In genomic region chr14:22814373-22814772, GRCh38 we compare ENCODE assay signal across 20 cellular contexts. TPM values are rescaled to one million over a fixed set of nuclear protein-coding genes. Genes with fewer than 3 reads are reported as not detected.
DNase-seq lines count a peak whose midpoint lies in the region; ATAC-seq and TF ChIP-seq lines count a peak whose summit lies in the region.
"Had no signal": no experiment of that assay in that cellular context is flagged by ENCODE, and none has a peak within 500 bp of the region (broad histone marks: within the 10 kb centered on the region; RNA-seq: fewer than 3 reads in every experiment).

No MANE protein-coding gene starts in this region.

- peak overlapping the region; percentile 13; the same call in 1 of the 2 replicates for H3K4me3 ChIP-seq in GM08714 (ENCODE audit: low read length)
- peak overlapping the region; percentile 44 for H3K4me3 ChIP-seq in coronary artery
- H3K4me3 ChIP-seq in mesenchymal stem cell (ENCODE audit: insufficient read depth in 1 of 2, low read depth in 1 of 2, low read length in 2 of 2) = no peak overlapping the region
- peak overlapping the region in 3 of 5 donors; percentile 11 to 34 (median 17) for H3K4me3 ChIP-seq in subcutaneous abdominal adipose tissue (ENCODE audit: low read depth in 1 of 5, low read length in 5 of 5)
- H3K4me3 ChIP-seq: prostate gland had no signal

- no peak overlapping the region for H3K14ac ChIP-seq in mesenchymal stem cell (ENCODE audit: low read length in 2 of 2)

- H3K4me2 ChIP-seq in mesenchymal stem cell (ENCODE audit: low read length, poor library complexity, severe bottlenecking) = no peak overlapping the region

- no peak overlapping the region for H2BK120ac ChIP-seq in mesenchymal stem cell (ENCODE audit: low read depth, low read length)

- H3K27me3 ChIP-seq in mesenchymal stem cell (ENCODE audit: control insufficient read depth in 1 of 2, insufficient read depth in 1 of 2, low read length in 2 of 2) (no peaks in the 10 kb centered on the region), subcutaneous abdominal adipose tissue (ENCODE audit: control insufficient read depth in 5 of 5, insufficient read depth in 4 of 5, low read length in 5 of 5) (peaks cover 0 to 3% (median under 1%) of the 10 kb centered on the region in 5 donors)
- H3K27me3 ChIP-seq: brain microvascular endothelial cell, gastroesophageal sphincter, transverse colon had no signal

- peak overlapping the region; percentile 6 for H2AK5ac ChIP-seq in mesenchymal stem cell (ENCODE audit: low read length, severe bottlenecking)

- no peak overlapping the region for H4K91ac ChIP-seq in mesenchymal stem cell (ENCODE audit: low read length)

- H2AFZ ChIP-seq in mesenchymal stem cell (ENCODE audit: low read depth, low read length) = no peak overlapping the region

- H2BK5ac ChIP-seq in mesenchymal stem cell (ENCODE audit: low read depth, low read length, poor library complexity, severe bottlenecking) = no peak overlapping the region

- H3K27ac ChIP-seq in coronary artery (peak overlapping the region in 1 of 2 donors; percentile 82), mesenchymal stem cell (ENCODE audit: low read length, poor library complexity, severe bottlenecking) (no peak overlapping the region), subcutaneous abdominal adipose tissue (ENCODE audit: low read depth, low read length) (peak overlapping the region; percentile 11)
- H3K27ac ChIP-seq: brain microvascular endothelial cell, epithelial cell of prostate, prostate gland had no signal

- H3K9me3 ChIP-seq in mesenchymal stem cell (ENCODE audit: control insufficient read depth, low read length) = no peaks in the 10 kb centered on the region
- no peaks in the 10 kb centered on the region for H3K9me3 ChIP-seq in subcutaneous abdominal adipose tissue (ENCODE audit: control insufficient read depth in 5 of 5, low read length in 5 of 5)
- H3K9me3 ChIP-seq: gastroesophageal sphincter, prostate gland, transverse colon had no signal

- TF ChIP-seq CTCF in coronary artery (IDR thresholded peaks at IDR 0.05) = no peak

- ATAC-seq in HG02642 (IDR thresholded peaks at IDR 0.05; ENCODE audit: poor library complexity, unreplicated experiment) (no peak), GM18511 (IDR thresholded peaks at IDR 0.05; ENCODE audit: unreplicated experiment) (no peak), GM21723 (IDR thresholded peaks at IDR 0.05; ENCODE audit: unreplicated experiment) (no peak)
- ATAC-seq: gastroesophageal sphincter, natural killer cell had no signal

- 94% methylated on average over 7 of the region's 7 CpGs for WGBS in mesenchymal stem cell

- no peak overlapping the region for H3K4ac ChIP-seq in mesenchymal stem cell (ENCODE audit: low read depth in 1 of 2, low read length in 2 of 2)

- H3K23ac ChIP-seq in mesenchymal stem cell (ENCODE audit: low read length in 2 of 2) = no peak overlapping the region

- no peak overlapping the region for H2BK15ac ChIP-seq in mesenchymal stem cell (ENCODE audit: low read depth, poor library complexity, severe bottlenecking)

- H3K4me1 ChIP-seq in mesenchymal stem cell (ENCODE audit: control insufficient read depth, insufficient read depth, low read depth, low read length) (peaks cover 13% of the 10 kb centered on the region), subcutaneous abdominal adipose tissue (ENCODE audit: control insufficient read depth in 5 of 5, insufficient read depth in 5 of 5, low read length in 5 of 5) (peaks cover 2 to 19% (median 10%) of the 10 kb centered on the region in 5 donors)
- H3K4me1 ChIP-seq: prostate gland had no signal

- H4K8ac ChIP-seq in mesenchymal stem cell (ENCODE audit: low read length) = no peak overlapping the region

- DNase-seq in coronary artery (ENCODE audit: low spot score) (no peak), mesenchymal stem cell (no peak), DMS114 treated with DMSO at 0.1 percent for 48 hours (lab: John Stamatoyannopoulos, UW; ENCODE audit: unreplicated experiment) (no peak)
- DNase-seq: activated CD4-positive, alpha-beta T cell treated with anti-CD3 and anti-CD28 coated beads for 1 hour; brain microvascular endothelial cell; cortex of kidney; Kasumi-1; natural killer cell; NCI-H1092; NCI-H524 treated with DMSO at 0.1 percent for 48 hours; stimulated activated CD4-positive, alpha-beta T cell treated with anti-CD3 and anti-CD28 coated beads, Interleukin-12 subunit alpha, Interleukin-12 subunit beta, amount 100 ng/mL, for 4 hours; transverse colon had no signal

- H3K9ac ChIP-seq in mesenchymal stem cell (ENCODE audit: low read length) = no peak overlapping the region
- no peak overlapping the region for H3K9ac ChIP-seq in subcutaneous abdominal adipose tissue (ENCODE audit: low read length in 5 of 5)

- no peak overlapping the region for H2BK12ac ChIP-seq in mesenchymal stem cell (ENCODE audit: low read length in 2 of 2)

- H3K18ac ChIP-seq in mesenchymal stem cell (ENCODE audit: low read depth in 1 of 2, low read length in 2 of 2) = peak overlapping the region in 1 of 2 experiments; percentile 80

- no peaks in the 10 kb centered on the region for H3K79me1 ChIP-seq in mesenchymal stem cell (replicated peaks; ENCODE audit: low read length, poor library complexity, severe bottlenecking)

- H3K36me3 ChIP-seq in mesenchymal stem cell (ENCODE audit: control insufficient read depth in 1 of 2, insufficient read depth in 2 of 2, low read depth in 1 of 2, low read length in 2 of 2) (peaks cover 0 to 2% of the 10 kb centered on the region in 2 experiments), subcutaneous abdominal adipose tissue (ENCODE audit: control insufficient read depth in 5 of 5, insufficient read depth in 5 of 5, low read length in 5 of 5) (peaks cover 0 to 7% (median 0%) of the 10 kb centered on the region in 5 donors)
- H3K36me3 ChIP-seq: brain microvascular endothelial cell, gastroesophageal sphincter, prostate gland, transverse colon had no signal

RNA-seq across cellular contexts. Expression of gene SLC7A7, which starts 0.9 kb away (rescaled TPM):
- polyA plus RNA-seq in mesenchymal stem cell (2013, experiment 1 of 2) = 6.4 TPM
- 6.5 TPM for polyA plus RNA-seq in mesenchymal stem cell (2013, experiment 2 of 2)

RNA-seq across cellular contexts. Expression of gene MRPL52, which starts 15.3 kb away (rescaled TPM):
- 219 TPM for polyA plus RNA-seq in mesenchymal stem cell (2013, experiment 1 of 2)
- 222 TPM for polyA plus RNA-seq in mesenchymal stem cell (2013, experiment 2 of 2)

RNA-seq across cellular contexts. Expression of gene MMP14, which starts 22.0 kb away (rescaled TPM):
- polyA plus RNA-seq in mesenchymal stem cell (2013, experiment 1 of 2) = 1,343 TPM
- 1,238 TPM for polyA plus RNA-seq in mesenchymal stem cell (2013, experiment 2 of 2)

RNA-seq across cellular contexts. Expression of gene OXA1L, which starts 47.9 kb away (rescaled TPM):
- polyA plus RNA-seq in mesenchymal stem cell (2013, experiment 1 of 2) = 171 TPM
- 167 TPM for polyA plus RNA-seq in mesenchymal stem cell (2013, experiment 2 of 2)

RNA-seq across cellular contexts. Expression of gene LRP10, which starts 57.2 kb away (rescaled TPM):
- polyA plus RNA-seq in mesenchymal stem cell (2013, experiment 1 of 2) = 99.1 TPM
- polyA plus RNA-seq in mesenchymal stem cell (2013, experiment 2 of 2) = 101 TPM

Comparison
In these comparisons a context has a peak if more than half of its experiments do, and no peak if none do; other contexts are left out.
1. H3K4me3 ChIP-seq: peak in GM08714 (single experiment), coronary artery (single experiment) and subcutaneous abdominal adipose tissue (3 of 5); none in mesenchymal stem cell (0 of 2).